In genomic region chr16:48383877-48384304, GRCh38 we compare ENCODE assay signal across 8 cellular contexts. TPM values are rescaled to one million over a fixed set of nuclear protein-coding genes. Genes with fewer than 3 reads are reported as not detected.
A peak's percentile ranks its signal among the peaks of the same experiment; 100 is the strongest.
DNase-seq lines count a peak whose midpoint lies in the region; ATAC-seq and TF ChIP-seq lines count a peak whose summit lies in the region.

No MANE protein-coding gene starts in this region.

- no peak overlapping the region for H3K27ac ChIP-seq in CD4-positive, alpha-beta T cell (ENCODE audit: low read depth, low read length)
- H3K27ac ChIP-seq in HUES48 (ENCODE audit: low read depth, low read length): peak overlapping the region; percentile 97

- H3K27ac Mint-ChIP-seq in CD4-positive, alpha-beta T cell: peak overlapping the region; percentile 92
- peak overlapping the region; percentile 86 for H3K27ac Mint-ChIP-seq in activated CD8-positive, alpha-beta memory T cell treated with anti-CD3 and anti-CD28 coated beads, Interleukin-2, amount 10 ng/mL, durations not matched to agents 7 days and 5 days
- peak overlapping the region; percentile 98 for H3K27ac Mint-ChIP-seq in glutamatergic neuron (ENCODE audit: unreplicated experiment)

- CTCF ChIA-PET in CD4-positive, alpha-beta T cell (lab: Charles Lee): interaction anchor here (0.9 to 3.0 kb wide), 4 partner anchors 24 to 247 kb away, joined by 3 to 15 read pairs (median 4); no protein-coding TSS in a partner anchor
- CTCF ChIA-PET in activated CD8-positive, alpha-beta memory T cell treated with anti-CD3 and anti-CD28 coated beads, Interleukin-2, amount 10 ng/mL, durations not matched to agents 7 days and 5 days (lab: Charles Lee): interaction anchor here (0.8 to 3.7 kb wide), 5 partner anchors 14 to 247 kb away, joined by 3 to 16 read pairs (median 4); no protein-coding TSS in a partner anchor

- no peaks in the 10 kb centered on the region for H3K27me3 ChIP-seq in CD4-positive, alpha-beta T cell (ENCODE audit: control insufficient read depth, insufficient read depth, low read length)
- no peaks in the 10 kb centered on the region for H3K27me3 ChIP-seq in HUES48 (ENCODE audit: control insufficient read depth, insufficient read depth, low read length)

- intact Hi-C loops in CD4-positive, alpha-beta T cell (cut with DNase I, micrococcal nuclease): loop anchor here (2.0 to 10.0 kb wide), 4 partner anchors 17 to 1242 kb away; partner anchors contain the start of genes ITFG1 (in 1 of the 2), N4BP1 (in 1 of the 2), NETO2 (in 1 of the 2) and PHKB (in 1 of the 2)

- no peaks in the 10 kb centered on the region for H3K9me3 ChIP-seq in CD4-positive, alpha-beta T cell (ENCODE audit: control insufficient read depth, low read length)
- H3K9me3 ChIP-seq in HUES48 (ENCODE audit: control insufficient read depth, insufficient read depth, low read length): no peaks in the 10 kb centered on the region

- POLR2A ChIA-PET in CD4-positive, alpha-beta T cell (lab: Charles Lee): interaction anchor here (0.6 to 4.4 kb wide), 8 partner anchors 10 to 1241 kb away, joined by 3 to 118 read pairs (median 4); partner anchors contain the start of genes N4BP1 and NETO2

- peaks cover 39% of the 10 kb centered on the region for H3K4me1 ChIP-seq in HUES48 (ENCODE audit: control insufficient read depth, insufficient read depth, low read length)

- H3K4me3 Mint-ChIP-seq in CD4-positive, alpha-beta T cell: peak overlapping the region; percentile 98
- peak overlapping the region; percentile 85 for H3K4me3 Mint-ChIP-seq in activated CD8-positive, alpha-beta memory T cell treated with anti-CD3 and anti-CD28 coated beads, Interleukin-2, amount 10 ng/mL, durations not matched to agents 7 days and 5 days
- H3K4me3 Mint-ChIP-seq in glutamatergic neuron (ENCODE audit: unreplicated experiment): peak overlapping the region; percentile 98

- no peak for TF ChIP-seq CTCF in CD4-positive, alpha-beta T cell (IDR thresholded peaks at IDR 0.05)
- no peak for TF ChIP-seq CTCF in glutamatergic neuron (IDR thresholded peaks at IDR 0.05; ENCODE audit: partially characterized antibody, unreplicated experiment)

- H3K36me3 Mint-ChIP-seq in CD4-positive, alpha-beta T cell (ENCODE audit: low read depth): peaks cover 7% of the 10 kb centered on the region
- H3K36me3 Mint-ChIP-seq in activated CD8-positive, alpha-beta memory T cell treated with anti-CD3 and anti-CD28 coated beads, Interleukin-2, amount 10 ng/mL, durations not matched to agents 7 days and 5 days: peaks cover 4% of the 10 kb centered on the region
- H3K36me3 Mint-ChIP-seq in glutamatergic neuron (ENCODE audit: unreplicated experiment): peaks cover 6% of the 10 kb centered on the region

- peak overlapping the region; percentile 93 for H3K4me3 ChIP-seq in HUES48 (ENCODE audit: low read depth, low read length)

- H3K27me3 Mint-ChIP-seq in CD4-positive, alpha-beta T cell: no peaks in the 10 kb centered on the region
- H3K27me3 Mint-ChIP-seq in activated CD8-positive, alpha-beta memory T cell treated with anti-CD3 and anti-CD28 coated beads, Interleukin-2, amount 10 ng/mL, durations not matched to agents 7 days and 5 days: no peaks in the 10 kb centered on the region
- peaks cover 14% of the 10 kb centered on the region for H3K27me3 Mint-ChIP-seq in glutamatergic neuron (ENCODE audit: unreplicated experiment)

- H3K9ac ChIP-seq in HUES48 (ENCODE audit: low read depth, low read length): peak overlapping the region; percentile 90

- ATAC-seq in CD4-positive, alpha-beta T cell (ENCODE audit: poor library complexity): no peak
- no peak for ATAC-seq in activated CD8-positive, alpha-beta memory T cell treated with anti-CD3 and anti-CD28 coated beads, Interleukin-2, amount 10 ng/mL, durations not matched to agents 7 days and 5 days
- no peak for ATAC-seq in GM18861 (IDR thresholded peaks at IDR 0.05; ENCODE audit: unreplicated experiment)

- no peak for DNase-seq in CD4-positive, alpha-beta T cell
- no peak for DNase-seq in activated CD8-positive, alpha-beta memory T cell treated with anti-CD3 and anti-CD28 coated beads, Interleukin-2, amount 10 ng/mL, durations not matched to agents 7 days and 5 days
- DNase-seq in glutamatergic neuron: no peak
- peak; percentile 60 for DNase-seq in renal cortical epithelial cell (ENCODE audit: low read depth)
- DNase-seq in NCI-H2227 treated with DMSO at 0.1 percent for 48 hours (lab: John Stamatoyannopoulos, UW): no peak
- DNase-seq in KG1 (lab: John Stamatoyannopoulos, UW): no peak

- H3K36me3 ChIP-seq in HUES48 (ENCODE audit: control insufficient read depth, insufficient read depth, low read length): no peaks in the 10 kb centered on the region

- H3K4me1 Mint-ChIP-seq in CD4-positive, alpha-beta T cell (ENCODE audit: low read depth): peaks cover 42% of the 10 kb centered on the region
- peaks cover 28% of the 10 kb centered on the region for H3K4me1 Mint-ChIP-seq in activated CD8-positive, alpha-beta memory T cell treated with anti-CD3 and anti-CD28 coated beads, Interleukin-2, amount 10 ng/mL, durations not matched to agents 7 days and 5 days
- H3K4me1 Mint-ChIP-seq in glutamatergic neuron (ENCODE audit: low read depth, unreplicated experiment): peaks cover 18% of the 10 kb centered on the region

- H3K9me3 Mint-ChIP-seq in CD4-positive, alpha-beta T cell: no peaks in the 10 kb centered on the region
- H3K9me3 Mint-ChIP-seq in activated CD8-positive, alpha-beta memory T cell treated with anti-CD3 and anti-CD28 coated beads, Interleukin-2, amount 10 ng/mL, durations not matched to agents 7 days and 5 days (ENCODE audit: low read depth): no peaks in the 10 kb centered on the region
- H3K9me3 Mint-ChIP-seq in glutamatergic neuron (ENCODE audit: unreplicated experiment): peaks cover 15% of the 10 kb centered on the region

RNA-seq across cellular contexts. Expression of gene SIAH1, which starts 1.3 kb away (rescaled TPM):
- 10 to 100 TPM; 40.9 to 43.0 TPM for total RNA-seq in CD4-positive, alpha-beta T cell
- 10 to 100 TPM; 15.5 to 17.6 TPM for total RNA-seq in activated CD8-positive, alpha-beta memory T cell treated with anti-CD3 and anti-CD28 coated beads, Interleukin-2, amount 10 ng/mL, durations not matched to agents 7 days and 5 days
- total RNA-seq in glutamatergic neuron (ENCODE audit: unreplicated experiment) (46.7 TPM), renal cortical epithelial cell (36.5 and 38.1 TPM in 2 replicates)
